In the genomic region with DNA sequence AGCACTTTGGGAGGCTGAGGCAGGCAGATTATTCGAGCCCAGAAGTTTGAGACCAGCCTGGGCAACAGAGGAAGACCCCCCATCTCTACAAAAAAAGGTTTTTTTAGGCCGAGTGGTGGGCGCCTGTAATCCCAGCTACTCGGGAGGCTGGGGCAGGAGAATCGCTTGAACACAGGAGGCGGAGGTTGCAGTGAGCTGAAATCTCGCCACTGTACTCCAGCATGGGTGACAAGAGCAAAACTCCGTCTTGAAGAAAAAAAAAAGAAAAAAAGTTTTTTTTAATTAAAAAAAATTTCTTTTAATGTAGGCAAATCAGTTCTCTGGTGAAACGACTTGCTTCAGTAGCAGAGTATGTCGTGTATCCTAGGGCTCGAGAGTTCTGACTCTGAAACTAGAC, we compare ENCODE assay signal across 14 cellular contexts. TPM values are rescaled to one million over a fixed set of nuclear protein-coding genes. Genes with fewer than 3 reads are reported as not detected.
DNase-seq lines count a peak whose midpoint lies in the region; ATAC-seq, FAIRE-seq and TF ChIP-seq lines count a peak whose summit lies in the region.
"Had no signal": no experiment of that assay in that cellular context is flagged by ENCODE, and none has a peak within 500 bp of the region (broad histone marks: within the 10 kb centered on the region; RNA-seq: fewer than 3 reads in every experiment).

No MANE protein-coding gene starts in this region.

- no peak for FAIRE-seq in GM12892 (lab: Jason Lieb, UNC)

- peak overlapping the region in 7 of 8 donors; percentile 11 to 81 (median 49) for H3K4me3 Mint-ChIP-seq in CD4-positive, alpha-beta memory T cell
- H3K4me3 Mint-ChIP-seq in chondrocyte (ENCODE audit: unreplicated experiment), result peak overlapping the region; percentile 75

- H2BK20ac ChIP-seq in IMR-90 (ENCODE audit: low read depth, low read length), result 0 out of 2 replicates have a peak overlapping the region, but pooled peaks have one; percentile 10

- H3K9me3 Mint-ChIP-seq in CD4-positive, alpha-beta memory T cell, result no peaks in the 10 kb centered on the region
- no peaks in the 10 kb centered on the region for H3K9me3 Mint-ChIP-seq in chondrocyte (ENCODE audit: low read depth)

- no peaks in the 10 kb centered on the region for H3K27me3 Mint-ChIP-seq in CD4-positive, alpha-beta memory T cell
- no peaks in the 10 kb centered on the region for H3K27me3 Mint-ChIP-seq in chondrocyte (ENCODE audit: low read depth)

- POLR2A ChIA-PET in CD4-positive, alpha-beta memory T cell (lab: Charles Lee; ENCODE audit: partially characterized antibody), result interaction anchor here (1.3 to 1.5 kb wide), 2 partner anchors 10 to 146 kb away, joined by 4 to 5 read pairs; no protein-coding TSS in a partner anchor
- POLR2A ChIA-PET in IMR-90 (lab: Charles Lee; ENCODE audit: unreplicated experiment), result no interaction called here

- H3K27ac ChIP-seq in CD4-positive, alpha-beta memory T cell (ENCODE audit: low read depth, low read length), result no peak overlapping the region
- H3K27ac ChIP-seq in IMR-90 (ENCODE audit: insufficient read depth, low read length) (no peak overlapping the region), muscle layer of duodenum (ENCODE audit: low read length) (peak overlapping the region; percentile 67)
- H3K27ac ChIP-seq: testis had no signal

- H3K36me3 ChIP-seq in CD4-positive, alpha-beta memory T cell (ENCODE audit: insufficient read depth, low read length), result no peaks in the 10 kb centered on the region
- H3K36me3 ChIP-seq in IMR-90 (ENCODE audit: control insufficient read depth, insufficient read depth, low read length), result peaks cover 4% of the 10 kb centered on the region; the same call in 1 of the 2 replicates
- no peaks in the 10 kb centered on the region for H3K36me3 ChIP-seq in muscle layer of duodenum (ENCODE audit: control insufficient read depth in 1 of 2, insufficient read depth in 2 of 2, low read length in 2 of 2)

- peak overlapping the region; percentile 6 for H2AK9ac ChIP-seq in IMR-90 (replicated peaks; ENCODE audit: low read depth, low read length, poor library complexity)

- no TSS peak for BruUV-seq in IMR-90 (replicated peaks; lab: Mats Ljungman, UMichigan)

- DNase-seq in CD4-positive, alpha-beta memory T cell, result no peak
- DNase-seq in IMR-90, result no peak
- DNase-seq in chondrocyte (ENCODE audit: low spot score), result no peak
- DNase-seq in GM12892 (ENCODE audit: insufficient read length), result no peak
- DNase-seq in UCSD-AML1 (lab: John Stamatoyannopoulos, UW; ENCODE audit: unreplicated experiment), result no peak
- DNase-seq in NCI-H226, result no peak
- no peak for DNase-seq in effector CD8-positive, alpha-beta T cell (lab: John Stamatoyannopoulos, UW)
- DNase-seq: cortex of kidney; DMS 273 treated with DMSO at 0.1 percent for 48 hours; NCI-H187 treated with DMSO at 0.1 percent for 48 hours; SHP77 treated with DMSO at 0.1 percent for 48 hours; stimulated activated CD4-positive, alpha-beta T cell treated with anti-CD3 and anti-CD28 coated beads, Interleukin-12 subunit alpha, Interleukin-12 subunit beta, amount 100 ng/mL, for 4 hours; testis had no signal

- H3K4me3 ChIP-seq in CD4-positive, alpha-beta memory T cell (ENCODE audit: low read length in 2 of 2), result no peak overlapping the region
- H3K4me3 ChIP-seq in IMR-90 (ENCODE audit: insufficient read depth, low read depth, low read length), result no peak overlapping the region
- H3K4me3 ChIP-seq in muscle layer of duodenum (ENCODE audit: low read depth in 1 of 2, low read length in 2 of 2), result no peak overlapping the region

- H3K14ac ChIP-seq in IMR-90 (replicated peaks; ENCODE audit: low read depth, low read length), result no peak overlapping the region

- dilution Hi-C loops in IMR-90 (cut with HindIII; ENCODE audit: low sequenced_read_pairs, unreplicated experiment), result no loop called here

- H3K18ac ChIP-seq in IMR-90 (ENCODE audit: low read depth, low read length), result no peak overlapping the region

- CTCF ChIA-PET in CD4-positive, alpha-beta memory T cell (lab: Charles Lee; ENCODE audit: partially characterized antibody), result interaction anchor here (1.3 to 1.8 kb wide), 2 partner anchors 10 to 146 kb away, joined by 3 to 4 read pairs; no protein-coding TSS in a partner anchor
- CTCF ChIA-PET in IMR-90 (lab: Yijun Ruan, JAX), result no interaction called here

- no peak for TF ChIP-seq CTCF in IMR-90 (conservative IDR thresholded peaks at IDR 0.05; ENCODE audit: low read depth, low read length)
- no peak for TF ChIP-seq CTCF in chondrocyte (IDR thresholded peaks at IDR 0.05)

- H3K4me1 ChIP-seq in CD4-positive, alpha-beta memory T cell (ENCODE audit: insufficient read depth, low read length), result peaks cover 11% of the 10 kb centered on the region
- H3K4me1 ChIP-seq in IMR-90 (ENCODE audit: control insufficient read depth, insufficient read depth, low read length) (peaks cover 27% of the 10 kb centered on the region), muscle layer of duodenum (ENCODE audit: control insufficient read depth in 1 of 2, insufficient read depth in 2 of 2, low read length in 2 of 2) (no peaks in the 10 kb centered on the region)

- H2BK5ac ChIP-seq in IMR-90 (ENCODE audit: low read depth, low read length, poor library complexity, severe bottlenecking), result no peak overlapping the region

- H3K4me2 ChIP-seq in IMR-90 (ENCODE audit: low read depth, low read length), result no peak overlapping the region

- peaks cover 18% of the 10 kb centered on the region for H3K9me1 ChIP-seq in IMR-90 (ENCODE audit: insufficient read depth, low read length)

- peak overlapping the region; percentile 3; the same call in 1 of the 2 replicates for H2BK120ac ChIP-seq in IMR-90 (ENCODE audit: low read depth, low read length)

- H4K20me1 ChIP-seq in IMR-90 (ENCODE audit: insufficient read depth, low read length), result no peaks in the 10 kb centered on the region

- no peaks in the 10 kb centered on the region for H3K36me3 Mint-ChIP-seq in CD4-positive, alpha-beta memory T cell
- no peaks in the 10 kb centered on the region for H3K36me3 Mint-ChIP-seq in chondrocyte (ENCODE audit: low read depth)

- intact Hi-C loops in CD4-positive, alpha-beta memory T cell (cut with micrococcal nuclease), result loop anchor here (5.0 kb wide), 1 partner anchor 39 kb away; a partner anchor contains a TSS
- intact Hi-C loops in IMR-90 (cut with micrococcal nuclease), result loop anchor here (5.0 kb wide), 1 partner anchor 76 kb away; a partner anchor contains a TSS

- no peak overlapping the region for H4K5ac ChIP-seq in IMR-90 (ENCODE audit: low read depth, low read length)

- 82% methylated on average over 2 of the region's 11 CpGs; no CpG with 5 or more reads in 1 of the 2 experiments for WGBS in IMR-90 (ENCODE audit: extremely low coverage in 2 of 2, insufficient read length in 1 of 2), 2 experiments

- ATAC-seq in IMR-90 (ENCODE audit: low read depth), result no peak

- peak overlapping the region; percentile 46; the same call in 1 of the 2 replicates for H3K4ac ChIP-seq in IMR-90 (ENCODE audit: low read depth, low read length)

- H4K8ac ChIP-seq in IMR-90 (ENCODE audit: low read depth in 2 of 2, low read length in 2 of 2), result peak overlapping the region; percentile 94 to 99; a peak in 3 of 4 replicates

- TF ChIP-seq POLR2A in IMR-90 (IDR thresholded peaks at IDR 0.05; ENCODE audit: low read depth, low read length) (no peak), GM12892 (IDR thresholded peaks at IDR 0.05; ENCODE audit: low read depth, low read length) (no peak)

- no peaks in the 10 kb centered on the region for H3K27me3 ChIP-seq in CD4-positive, alpha-beta memory T cell (ENCODE audit: insufficient read depth, low read length)
- H3K27me3 ChIP-seq in IMR-90 (ENCODE audit: control insufficient read depth, insufficient read depth, low read length) (no peaks in the 10 kb centered on the region), muscle layer of duodenum (ENCODE audit: low read depth, low read length) (no peaks in the 10 kb centered on the region)
- H3K27me3 ChIP-seq: testis had no signal

- H3K56ac ChIP-seq in IMR-90 (ENCODE audit: extremely low read depth, insufficient read depth, low read length), result no peak overlapping the region

- H3K27ac Mint-ChIP-seq in CD4-positive, alpha-beta memory T cell, result peak overlapping the region in 2 of 7 donors; percentile 50 to 80
- H3K27ac Mint-ChIP-seq in chondrocyte (ENCODE audit: unreplicated experiment), result peak overlapping the region; percentile 58

- no peak overlapping the region; the same call in 2 of the 3 replicates for H2BK15ac ChIP-seq in IMR-90 (ENCODE audit: low read depth, low read length)

- no peaks in the 10 kb centered on the region for H3K9me3 ChIP-seq in CD4-positive, alpha-beta memory T cell (ENCODE audit: control insufficient read depth in 1 of 2, low read length in 2 of 2)
- H3K9me3 ChIP-seq in IMR-90 (ENCODE audit: control insufficient read depth, insufficient read depth, low read length) (no peaks in the 10 kb centered on the region), muscle layer of duodenum (ENCODE audit: control insufficient read depth in 1 of 2, low read length in 2 of 2) (no peaks in the 10 kb centered on the region)
- H3K9me3 ChIP-seq: testis had no signal

- no peak overlapping the region for H3K23ac ChIP-seq in IMR-90 (ENCODE audit: low read depth, low read length)

- H3K9ac ChIP-seq in IMR-90 (ENCODE audit: low read depth, low read length), result no peak overlapping the region

- peaks cover 0 to 18% of the 10 kb centered on the region in 2 experiments; a peak in 1 of 4 replicates for H3K79me1 ChIP-seq in IMR-90 (ENCODE audit: low read depth in 1 of 2, low read length in 2 of 2)

- H2AK5ac ChIP-seq in IMR-90 (ENCODE audit: low read depth, low read length), result 0 out of 2 replicates have a peak overlapping the region, but pooled peaks have one; percentile 13

- in situ Hi-C loops in IMR-90 (cut with MboI; ENCODE audit: low sequenced_read_pairs), result loop anchor here (10.0 to 25.0 kb wide), 2 partner anchors 449 to 716 kb away; a partner anchor contains a TSS

- H3K4me1 Mint-ChIP-seq in CD4-positive, alpha-beta memory T cell, result peaks cover 2 to 6% (median 4%) of the 10 kb centered on the region in 4 donors
- H3K4me1 Mint-ChIP-seq in chondrocyte (ENCODE audit: low read depth), result peaks cover 31% of the 10 kb centered on the region

- no peak for TF ChIP-seq RAD21 in IMR-90 (IDR thresholded peaks at IDR 0.05; ENCODE audit: low read length)

- no peak overlapping the region for H4K91ac ChIP-seq in IMR-90 (ENCODE audit: insufficient read depth, low read depth, low read length)

- peak overlapping the region; percentile 13 for H2AFZ ChIP-seq in IMR-90 (replicated peaks; ENCODE audit: low read length, poor library complexity)

RNA-seq across cellular contexts. Expression of a gene that starts 10.9 kb away (rescaled TPM):
- total RNA-seq in CD4-positive, alpha-beta memory T cell, result 1 to 10 TPM; 3.6 to 4.3 TPM
- polyA plus RNA-seq in CD4-positive, alpha-beta memory T cell, result 1 to 10 TPM in 1 of 2 donors, under 1 TPM in 1; 0.08 to 1.2 TPM
- total RNA-seq in IMR-90 (2012; rRNA removed), result 9.4 and 11.3 TPM in 2 replicates
- polyA plus RNA-seq in IMR-90 (2012; rRNA removed), result 8.5 and 9.3 TPM in 2 replicates
- 9.7 and 12.6 TPM in 2 replicates for polyA plus RNA-seq in IMR-90 (2012; cell fraction: cytosol; rRNA removed)
- polyA plus RNA-seq in IMR-90 (2012; cell fraction: nucleus; rRNA removed; ENCODE audit: low replicate concordance), result 10.7 and 21.0 TPM in 2 replicates
- 10.8 to 12.4 TPM (median 12.3 TPM) in 3 replicates for total RNA-seq in chondrocyte
- 0.74 TPM for polyA plus RNA-seq in GM12892 (2012; ENCODE audit: missing spikeins)

RNA-seq across cellular contexts. Expression of a gene that starts 14.5 kb away (rescaled TPM):
- total RNA-seq in CD4-positive, alpha-beta memory T cell, result 1 to 10 TPM; 1.5 to 2.4 TPM
- polyA plus RNA-seq in CD4-positive, alpha-beta memory T cell, result not detected
- total RNA-seq in IMR-90 (2012; rRNA removed) (3.9 TPM in 2 replicates), chondrocyte (1.4 to 4.0 TPM (median 1.7 TPM) in 3 replicates)
- 11.4 and 14.9 TPM in 2 replicates for polyA plus RNA-seq in IMR-90 (2012; rRNA removed)
- 3.8 and 4.4 TPM in 2 replicates for polyA plus RNA-seq in IMR-90 (2012; cell fraction: cytosol; rRNA removed)
- polyA plus RNA-seq in IMR-90 (2012; cell fraction: nucleus; rRNA removed; ENCODE audit: low replicate concordance), result 152 and 177 TPM in 2 replicates
- 2.3 TPM for polyA plus RNA-seq in GM12892 (2012; ENCODE audit: missing spikeins)

RNA-seq across cellular contexts. Expression of a gene that starts 37.4 kb away (rescaled TPM):
- 100 to 1,000 TPM; 106 to 111 TPM for total RNA-seq in CD4-positive, alpha-beta memory T cell
- 10 to 100 TPM; 21.2 to 33.0 TPM for polyA plus RNA-seq in CD4-positive, alpha-beta memory T cell
- total RNA-seq in IMR-90 (2012; rRNA removed) (23.5 and 25.0 TPM in 2 replicates), chondrocyte (43.4 to 54.1 TPM (median 48.0 TPM) in 3 replicates)
- polyA plus RNA-seq in IMR-90 (2012; rRNA removed), result 66.4 and 67.9 TPM in 2 replicates
- 31.1 and 35.2 TPM in 2 replicates for polyA plus RNA-seq in IMR-90 (2012; cell fraction: cytosol; rRNA removed)
- 247 and 257 TPM in 2 replicates for polyA plus RNA-seq in IMR-90 (2012; cell fraction: nucleus; rRNA removed; ENCODE audit: low replicate concordance)
- polyA plus RNA-seq in GM12892 (2012; ENCODE audit: missing spikeins), result 31.2 TPM

RNA-seq across cellular contexts. Expression of a gene that starts 38.4 kb away (rescaled TPM):
- 10 to 100 TPM; 32.1 to 33.2 TPM for total RNA-seq in CD4-positive, alpha-beta memory T cell
- polyA plus RNA-seq in CD4-positive, alpha-beta memory T cell, result 1 to 10 TPM in 1 of 2 donors, not detected in 1; 5.6 TPM
- total RNA-seq in IMR-90 (2012; rRNA removed), result 0.54 and 0.56 TPM in 2 replicates
- polyA plus RNA-seq in IMR-90 (2012; rRNA removed), result 5.8 and 6.5 TPM in 2 replicates
- polyA plus RNA-seq in IMR-90 (2012; cell fraction: cytosol; rRNA removed), result 3.3 and 4.8 TPM in 2 replicates
- 16.4 and 29.7 TPM in 2 replicates for polyA plus RNA-seq in IMR-90 (2012; cell fraction: nucleus; rRNA removed; ENCODE audit: low replicate concordance)
- total RNA-seq in chondrocyte, result 15.0 to 18.0 TPM (median 15.8 TPM) in 3 replicates
- 4.7 TPM for polyA plus RNA-seq in GM12892 (2012; ENCODE audit: missing spikeins)

RNA-seq across cellular contexts. Expression of a gene that starts 47.1 kb away (rescaled TPM):
- 10 to 100 TPM; 19.3 to 22.0 TPM for total RNA-seq in CD4-positive, alpha-beta memory T cell
- polyA plus RNA-seq in CD4-positive, alpha-beta memory T cell, result 10 to 100 TPM; 16.2 to 17.5 TPM
- total RNA-seq in IMR-90 (2012; rRNA removed), result 6.8 and 6.9 TPM in 2 replicates
- 16.9 TPM in 2 replicates for polyA plus RNA-seq in IMR-90 (2012; rRNA removed)
- polyA plus RNA-seq in IMR-90 (2012; cell fraction: cytosol; rRNA removed), result 16.1 and 29.4 TPM in 2 replicates
- polyA plus RNA-seq in IMR-90 (2012; cell fraction: nucleus; rRNA removed; ENCODE audit: low replicate concordance), result 12.4 and 15.2 TPM in 2 replicates
- 10.3 to 16.0 TPM (median 15.6 TPM) in 3 replicates for total RNA-seq in chondrocyte
- polyA plus RNA-seq in GM12892 (2012; ENCODE audit: missing spikeins), result 13.5 TPM
